Comparison of ENCODE assay signal across 18 cellular contexts in the genomic region with DNA sequence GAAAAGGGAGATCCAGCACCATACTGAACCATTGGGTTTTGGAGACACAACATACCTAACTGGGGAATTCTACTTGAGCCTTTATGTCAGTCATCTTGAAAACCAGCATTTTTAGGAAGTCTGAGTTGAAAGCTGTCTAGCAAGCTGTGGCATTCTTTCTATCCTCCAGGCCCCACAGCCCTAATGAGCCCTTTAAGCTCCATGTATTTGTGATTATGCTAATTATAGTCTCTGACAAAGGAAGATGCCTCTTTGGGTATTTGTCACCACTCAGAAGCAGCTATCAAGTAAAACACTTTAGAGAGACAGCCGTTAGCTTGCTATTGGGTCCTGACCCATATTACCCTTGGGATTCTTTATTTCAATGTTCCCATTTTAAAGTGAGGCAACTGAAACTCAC.
DNase-seq lines count a peak whose midpoint lies in the region; ATAC-seq and TF ChIP-seq lines count a peak whose summit lies in the region.
"Had no signal": no experiment of that assay in that cellular context is flagged by ENCODE, and none has a peak within 500 bp of the region (broad histone marks: within the 10 kb centered on the region; RNA-seq: fewer than 3 reads in every experiment).

No MANE protein-coding gene starts in this region.

- peaks cover 26% of the 10 kb centered on the region for H3K9me3 Mint-ChIP-seq in GM23338

- peak; percentile 63 for DNase-seq in A673 (ENCODE audit: low spot score)
- peak; percentile 3 for DNase-seq in GM23338 (ENCODE audit: low spot score)
- DNase-seq in NCI-H2227 treated with DMSO at 0.1 percent for 48 hours (lab: John Stamatoyannopoulos, UW), result peak; percentile 8
- peak; percentile 25 for DNase-seq in mesendoderm
- DNase-seq in kidney glomerular epithelial cell (lab: John Stamatoyannopoulos, UW), result no peak
- no peak for DNase-seq in NCI-H2107 (lab: John Stamatoyannopoulos, UW)
- DNase-seq: BE2C; CD4-positive, alpha-beta memory T cell; DMS153; DMS79 treated with DMSO at 0.1 percent for 48 hours; EL; GDM1; HCEC 1CT; HFFc6 had no signal

- H3F3A ChIP-seq in GM23338 (replicated peaks; ENCODE audit: low read depth), result no peaks in the 10 kb centered on the region

- H2AK5ac ChIP-seq in mesendoderm (ENCODE audit: low read length), result no peak overlapping the region

- H4K8ac ChIP-seq in mesendoderm (ENCODE audit: low read depth, low read length), result no peak overlapping the region

- no peak overlapping the region for H3K4me2 ChIP-seq in GM23338
- H3K4me2 ChIP-seq in mesendoderm (ENCODE audit: low read length), result no peak overlapping the region

- no peak overlapping the region for H2BK120ac ChIP-seq in mesendoderm (ENCODE audit: low read depth, low read length)

- H3K4me3 ChIP-seq in A673 (ENCODE audit: low read depth, low read length, poor library complexity, severe bottlenecking) (no peak overlapping the region), GM23338 (no peak overlapping the region), mesendoderm (ENCODE audit: low read length) (no peak overlapping the region)

- no peak overlapping the region for H3K56ac ChIP-seq in mesendoderm (ENCODE audit: low read length)

- no CpG with 5 or more reads among the region's 1 CpG for WGBS in mesendoderm (ENCODE audit: extremely low coverage, insufficient coverage, low lambda C conversion rate)

- no peak for TF ChIP-seq CTCF in A673 (conservative IDR thresholded peaks at IDR 0.05; ENCODE audit: low read depth, low read length)
- TF ChIP-seq CTCF in GM23338 (conservative IDR thresholded peaks at IDR 0.05; ENCODE audit: low read depth in 2 of 2), result no peak

- peaks cover 5% of the 10 kb centered on the region for H3K4me1 ChIP-seq in A673 (ENCODE audit: insufficient read depth, low read length, poor library complexity, severe bottlenecking)
- no peaks in the 10 kb centered on the region for H3K4me1 ChIP-seq in GM23338 (ENCODE audit: insufficient read depth)
- H3K4me1 ChIP-seq in mesendoderm (ENCODE audit: control insufficient read depth, low read depth, low read length), result no peaks in the 10 kb centered on the region
- H3K4me1 ChIP-seq: BE2C had no signal

- POLR2A ChIA-PET in A673 (lab: Charles Lee; ENCODE audit: low non-redundant PET), result no interaction called here

- ATAC-seq in GM23338, result no peak
- ATAC-seq in GM18517 (IDR thresholded peaks at IDR 0.05; ENCODE audit: unreplicated experiment), result no peak
- ATAC-seq in HG02763 (IDR thresholded peaks at IDR 0.05; ENCODE audit: unreplicated experiment), result no peak
- ATAC-seq: HepG2 had no signal

- intact Hi-C loops in A673 (cut with micrococcal nuclease; ENCODE audit: unreplicated experiment), result no loop called here

- no peaks in the 10 kb centered on the region for H3K27me3 ChIP-seq in A673 (replicated peaks; ENCODE audit: insufficient read depth, low read depth, low read length, poor library complexity)
- no peaks in the 10 kb centered on the region for H3K27me3 ChIP-seq in GM23338 (ENCODE audit: insufficient read depth)
- H3K27me3 ChIP-seq in mesendoderm (ENCODE audit: insufficient read depth, low read length, poor library complexity), result no peaks in the 10 kb centered on the region
- H3K27me3 ChIP-seq: BE2C had no signal

- no peak overlapping the region for H3K4me3 Mint-ChIP-seq in GM23338
- H3K4me3 Mint-ChIP-seq: CD4-positive, alpha-beta memory T cell; HFFc6 had no signal

- no peaks in the 10 kb centered on the region for H3K9me2 ChIP-seq in GM23338 (ENCODE audit: insufficient read depth)

- no peak overlapping the region for H3K9ac ChIP-seq in mesendoderm (ENCODE audit: low read length)

- H4K5ac ChIP-seq in mesendoderm (ENCODE audit: low read length), result no peak overlapping the region

- H3K79me2 ChIP-seq in GM23338 (replicated peaks; ENCODE audit: insufficient read depth) (no peaks in the 10 kb centered on the region), mesendoderm (ENCODE audit: control insufficient read depth, insufficient read depth, low read length) (no peaks in the 10 kb centered on the region)

- no peaks in the 10 kb centered on the region for H3K27me3 Mint-ChIP-seq in GM23338 (ENCODE audit: insufficient read depth, low read depth, poor library complexity)

- H4K20me1 ChIP-seq in GM23338 (replicated peaks; ENCODE audit: insufficient read depth), result no peaks in the 10 kb centered on the region

- BruUV-seq in A673 (replicated peaks; lab: Mats Ljungman, UMichigan), result no TSS peak

- H3K79me1 ChIP-seq in mesendoderm (ENCODE audit: low read length), result no peaks in the 10 kb centered on the region

- no peak overlapping the region for H3K18ac ChIP-seq in mesendoderm (ENCODE audit: low read length)

- no peak overlapping the region for H2BK5ac ChIP-seq in mesendoderm (ENCODE audit: low read length)

- peaks cover 20% of the 10 kb centered on the region for H3K36me3 Mint-ChIP-seq in GM23338 (ENCODE audit: low read depth)
- H3K36me3 Mint-ChIP-seq: CD4-positive, alpha-beta memory T cell had no signal

- no peaks in the 10 kb centered on the region for H3K9me3 ChIP-seq in A673 (ENCODE audit: low read depth, low read length, poor library complexity, severe bottlenecking)
- H3K9me3 ChIP-seq: BE2C had no signal

- no peak overlapping the region for H3K27ac Mint-ChIP-seq in GM23338
- H3K27ac Mint-ChIP-seq: CD4-positive, alpha-beta memory T cell; HFFc6 had no signal

- CTCF ChIA-PET in A673 (lab: Charles Lee), result no interaction called here

- no peaks in the 10 kb centered on the region for H3K36me3 ChIP-seq in A673 (ENCODE audit: insufficient read depth, low read length, poor library complexity, severe bottlenecking)
- peaks cover 14% of the 10 kb centered on the region for H3K36me3 ChIP-seq in GM23338 (ENCODE audit: insufficient read depth)
- H3K36me3 ChIP-seq in mesendoderm (ENCODE audit: control insufficient read depth, insufficient read depth, low read length), result no peaks in the 10 kb centered on the region
- H3K36me3 ChIP-seq: BE2C had no signal

- H3K4ac ChIP-seq in mesendoderm (ENCODE audit: low read depth, low read length), result no peak overlapping the region

- no peaks in the 10 kb centered on the region; the same call in 1 of the 3 replicates for H3K4me1 Mint-ChIP-seq in GM23338
- H3K4me1 Mint-ChIP-seq: CD4-positive, alpha-beta memory T cell had no signal

- H3K27ac ChIP-seq in A673 (ENCODE audit: low read depth, low read length, poor library complexity, severe bottlenecking) (no peak overlapping the region), GM23338 (ENCODE audit: low read depth) (no peak overlapping the region), mesendoderm (ENCODE audit: low read depth, low read length) (no peak overlapping the region)
- H3K27ac ChIP-seq: C4-2B had no signal

- no peak overlapping the region for H3K23ac ChIP-seq in mesendoderm (ENCODE audit: low read length)

- H2BK15ac ChIP-seq in mesendoderm (replicated peaks; ENCODE audit: low read depth), result no peak overlapping the region

- H2AFZ ChIP-seq in GM23338, result 0 out of 2 replicates have a peak overlapping the region, but pooled peaks have one; percentile 61

TF ChIP-seq in GM23338, 12 proteins besides CTCF, POLR2A, EP300 and RAD21 (continues in another document):
- TF ChIP-seq, protein P1, sequence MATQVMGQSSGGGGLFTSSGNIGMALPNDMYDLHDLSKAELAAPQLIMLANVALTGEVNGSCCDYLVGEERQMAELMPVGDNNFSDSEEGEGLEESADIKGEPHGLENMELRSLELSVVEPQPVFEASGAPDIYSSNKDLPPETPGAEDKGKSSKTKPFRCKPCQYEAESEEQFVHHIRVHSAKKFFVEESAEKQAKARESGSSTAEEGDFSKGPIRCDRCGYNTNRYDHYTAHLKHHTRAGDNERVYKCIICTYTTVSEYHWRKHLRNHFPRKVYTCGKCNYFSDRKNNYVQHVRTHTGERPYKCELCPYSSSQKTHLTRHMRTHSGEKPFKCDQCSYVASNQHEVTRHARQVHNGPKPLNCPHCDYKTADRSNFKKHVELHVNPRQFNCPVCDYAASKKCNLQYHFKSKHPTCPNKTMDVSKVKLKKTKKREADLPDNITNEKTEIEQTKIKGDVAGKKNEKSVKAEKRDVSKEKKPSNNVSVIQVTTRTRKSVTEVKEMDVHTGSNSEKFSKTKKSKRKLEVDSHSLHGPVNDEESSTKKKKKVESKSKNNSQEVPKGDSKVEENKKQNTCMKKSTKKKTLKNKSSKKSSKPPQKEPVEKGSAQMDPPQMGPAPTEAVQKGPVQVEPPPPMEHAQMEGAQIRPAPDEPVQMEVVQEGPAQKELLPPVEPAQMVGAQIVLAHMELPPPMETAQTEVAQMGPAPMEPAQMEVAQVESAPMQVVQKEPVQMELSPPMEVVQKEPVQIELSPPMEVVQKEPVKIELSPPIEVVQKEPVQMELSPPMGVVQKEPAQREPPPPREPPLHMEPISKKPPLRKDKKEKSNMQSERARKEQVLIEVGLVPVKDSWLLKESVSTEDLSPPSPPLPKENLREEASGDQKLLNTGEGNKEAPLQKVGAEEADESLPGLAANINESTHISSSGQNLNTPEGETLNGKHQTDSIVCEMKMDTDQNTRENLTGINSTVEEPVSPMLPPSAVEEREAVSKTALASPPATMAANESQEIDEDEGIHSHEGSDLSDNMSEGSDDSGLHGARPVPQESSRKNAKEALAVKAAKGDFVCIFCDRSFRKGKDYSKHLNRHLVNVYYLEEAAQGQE (IDR thresholded peaks at IDR 0.05; ENCODE audit: unreplicated experiment), result no peak
- TF ChIP-seq EZH2 (IDR thresholded peaks at IDR 0.05; ENCODE audit: low read depth, unreplicated experiment), result no peak
- TF ChIP-seq ZNF331 (CRISPR knock-in tag; IDR thresholded peaks at IDR 0.05; ENCODE audit: low read depth), result no peak
- TF ChIP-seq JUNB (IDR thresholded peaks at IDR 0.05; ENCODE audit: unreplicated experiment), result no peak

Comparison
In these comparisons a context has a peak if more than half of its experiments do, and no peak if none do; other contexts are left out.
1. DNase-seq: peak in A673 (single experiment), GM23338 (single experiment), NCI-H2227 treated with DMSO at 0.1 percent for 48 hours (single experiment) and mesendoderm (single experiment); none in kidney glomerular epithelial cell (single experiment) and NCI-H2107 (single experiment).